In genomic region chr3:197305854-197306253, GRCh38 we compare ENCODE assay signal across 10 cellular contexts. TPM values are rescaled to one million over a fixed set of nuclear protein-coding genes. Genes with fewer than 3 reads are reported as not detected.
DNase-seq lines count a peak whose midpoint lies in the region; ATAC-seq and TF ChIP-seq lines count a peak whose summit lies in the region.
"Had no signal": no experiment of that assay in that cellular context is flagged by ENCODE, and none has a peak within 500 bp of the region (broad histone marks: within the 10 kb centered on the region; RNA-seq: fewer than 3 reads in every experiment).

No MANE protein-coding gene starts in this region.

- H3K36me3 Mint-ChIP-seq in MCF 10A (ENCODE audit: insufficient read depth, unreplicated experiment): no peaks in the 10 kb centered on the region
- H3K36me3 Mint-ChIP-seq in activated T-helper 17 cell treated with anti-CD3 and anti-CD28 coated beads, Interleukin-2, amount 50 U/mL, for 72 hours (ENCODE audit: low read depth): no peaks in the 10 kb centered on the region
- H3K36me3 Mint-ChIP-seq in stimulated activated naive CD8-positive, alpha-beta T cell treated with anti-CD3 and anti-CD28 coated beads, Interleukin-15, Interleukin-2, amounts not matched to agents 100 ng/mL and 50 ng/mL, for 24 hours (ENCODE audit: low read depth): no peaks in the 10 kb centered on the region
- H3K36me3 Mint-ChIP-seq: CD8-positive, alpha-beta memory T cell had no signal

- no peak overlapping the region for H3K4me3 ChIP-seq in breast epithelium

- H3K27ac Mint-ChIP-seq in MCF 10A (ENCODE audit: low read depth, unreplicated experiment): peak overlapping the region; percentile 20
- H3K27ac Mint-ChIP-seq in activated T-helper 17 cell treated with anti-CD3 and anti-CD28 coated beads, Interleukin-2, amount 50 U/mL, for 72 hours: peak overlapping the region; percentile 15
- H3K27ac Mint-ChIP-seq in stimulated activated naive CD8-positive, alpha-beta T cell treated with anti-CD3 and anti-CD28 coated beads, Interleukin-15, Interleukin-2, amounts not matched to agents 100 ng/mL and 50 ng/mL, for 24 hours: peak overlapping the region; percentile 71

- CTCF ChIA-PET in MCF 10A (lab: Yijun Ruan, JAX): interaction anchor here (0.6 kb wide), 2 partner anchors 196 to 204 kb away, joined by 3 read pairs; no protein-coding TSS in a partner anchor

- BruUV-seq in MCF 10A (replicated peaks; lab: Mats Ljungman, UMichigan): no TSS peak

- H3K36me3 ChIP-seq in breast epithelium: no peaks in the 10 kb centered on the region

- intact Hi-C loops in MCF 10A (cut with micrococcal nuclease) (loop anchor here (2.0 kb wide), 1 partner anchor 61 kb away; no protein-coding TSS in a partner anchor), breast epithelium (cut with DNase I; ENCODE audit: low total_unique reads) (no loop called here)

- no peak for TF ChIP-seq POLR2A in breast epithelium (IDR thresholded peaks at IDR 0.05)

- ATAC-seq in HG02938 (IDR thresholded peaks at IDR 0.05; ENCODE audit: unreplicated experiment): peak; percentile 86
- ATAC-seq in activated T-helper 17 cell treated with anti-CD3 and anti-CD28 coated beads, Interleukin-2, amount 50 U/mL, for 72 hours (replicated peaks): peak; percentile 93
- ATAC-seq: Panc1 had no signal

- peaks cover 30% of the 10 kb centered on the region for H3K4me1 Mint-ChIP-seq in MCF 10A (ENCODE audit: insufficient read depth, unreplicated experiment)
- H3K4me1 Mint-ChIP-seq in activated T-helper 17 cell treated with anti-CD3 and anti-CD28 coated beads, Interleukin-2, amount 50 U/mL, for 72 hours: peaks cover 27% of the 10 kb centered on the region
- peaks cover 38% of the 10 kb centered on the region for H3K4me1 Mint-ChIP-seq in stimulated activated naive CD8-positive, alpha-beta T cell treated with anti-CD3 and anti-CD28 coated beads, Interleukin-15, Interleukin-2, amounts not matched to agents 100 ng/mL and 50 ng/mL, for 24 hours (ENCODE audit: low read depth)

- H3K9me3 Mint-ChIP-seq in MCF 10A (ENCODE audit: unreplicated experiment): no peaks in the 10 kb centered on the region
- H3K9me3 Mint-ChIP-seq in activated T-helper 17 cell treated with anti-CD3 and anti-CD28 coated beads, Interleukin-2, amount 50 U/mL, for 72 hours: no peaks in the 10 kb centered on the region
- H3K9me3 Mint-ChIP-seq in stimulated activated naive CD8-positive, alpha-beta T cell treated with anti-CD3 and anti-CD28 coated beads, Interleukin-15, Interleukin-2, amounts not matched to agents 100 ng/mL and 50 ng/mL, for 24 hours: no peaks in the 10 kb centered on the region
- H3K9me3 Mint-ChIP-seq: CD8-positive, alpha-beta memory T cell had no signal

- no peak for TF ChIP-seq CTCF in MCF 10A (IDR thresholded peaks at IDR 0.05; ENCODE audit: unreplicated experiment)
- TF ChIP-seq CTCF in breast epithelium (IDR thresholded peaks at IDR 0.05): no peak

- DNase-seq in MCF 10A (ENCODE audit: unreplicated experiment) (no peak), breast epithelium (ENCODE audit: low spot score in 2 of 2) (no peak), NCI-H1092 (lab: John Stamatoyannopoulos, UW) (no peak), MV-4-11 (lab: John Stamatoyannopoulos, UW) (no peak), D341Med (ENCODE audit: low spot score) (no peak)

- peaks cover 0 to 4% of the 10 kb centered on the region in 2 donors for H3K4me1 ChIP-seq in breast epithelium

- no peak overlapping the region for H3K27ac ChIP-seq in breast epithelium

- no peaks in the 10 kb centered on the region for H3K27me3 ChIP-seq in breast epithelium

- H3K9me3 ChIP-seq in breast epithelium: no peaks in the 10 kb centered on the region

- peak overlapping the region; percentile 27 for H3K4me3 Mint-ChIP-seq in MCF 10A (ENCODE audit: unreplicated experiment)
- H3K4me3 Mint-ChIP-seq in activated T-helper 17 cell treated with anti-CD3 and anti-CD28 coated beads, Interleukin-2, amount 50 U/mL, for 72 hours: peak overlapping the region; percentile 9
- H3K4me3 Mint-ChIP-seq in stimulated activated naive CD8-positive, alpha-beta T cell treated with anti-CD3 and anti-CD28 coated beads, Interleukin-15, Interleukin-2, amounts not matched to agents 100 ng/mL and 50 ng/mL, for 24 hours: peak overlapping the region; percentile 23

- no peaks in the 10 kb centered on the region for H3K27me3 Mint-ChIP-seq in MCF 10A (ENCODE audit: insufficient read depth, unreplicated experiment)
- peaks cover 7% of the 10 kb centered on the region for H3K27me3 Mint-ChIP-seq in activated T-helper 17 cell treated with anti-CD3 and anti-CD28 coated beads, Interleukin-2, amount 50 U/mL, for 72 hours
- peaks cover 24% of the 10 kb centered on the region for H3K27me3 Mint-ChIP-seq in stimulated activated naive CD8-positive, alpha-beta T cell treated with anti-CD3 and anti-CD28 coated beads, Interleukin-15, Interleukin-2, amounts not matched to agents 100 ng/mL and 50 ng/mL, for 24 hours

- POLR2A ChIA-PET in MCF 10A (lab: Yijun Ruan, JAX): interaction anchor here (0.8 to 6.6 kb wide), 11 partner anchors 8 to 196 kb away, joined by 3 to 59 read pairs (median 4); no protein-coding TSS in a partner anchor

RNA-seq across cellular contexts. Expression of gene DLG1, which starts 7.4 kb away (rescaled TPM):
- total RNA-seq in MCF 10A (2022) (121 and 129 TPM in 2 replicates), breast epithelium (100 to 1,000 TPM in 1 of 3 donors, 10 to 100 TPM in 2; 76.0 to 100 (median 76.7) TPM)
- 10 to 100 TPM; 64.5 to 64.7 TPM for total RNA-seq in activated T-helper 17 cell treated with anti-CD3 and anti-CD28 coated beads, Interleukin-2, amount 50 U/mL, for 72 hours

Comparison
In these comparisons a context has a peak if more than half of its experiments do, and no peak if none do; other contexts are left out.
1. H3K27ac Mint-ChIP-seq: peak in every context shown above with its lines; median percentile 71 in stimulated activated naive CD8-positive, alpha-beta T cell treated with anti-CD3 and anti-CD28 coated beads, Interleukin-15, Interleukin-2, amounts not matched to agents 100 ng/mL and 50 ng/mL, for 24 hours; 20 in MCF 10A; 15 in activated T-helper 17 cell treated with anti-CD3 and anti-CD28 coated beads, Interleukin-2, amount 50 U/mL, for 72 hours.